ENCODE assay signal across 8 cellular contexts in the genomic region with DNA sequence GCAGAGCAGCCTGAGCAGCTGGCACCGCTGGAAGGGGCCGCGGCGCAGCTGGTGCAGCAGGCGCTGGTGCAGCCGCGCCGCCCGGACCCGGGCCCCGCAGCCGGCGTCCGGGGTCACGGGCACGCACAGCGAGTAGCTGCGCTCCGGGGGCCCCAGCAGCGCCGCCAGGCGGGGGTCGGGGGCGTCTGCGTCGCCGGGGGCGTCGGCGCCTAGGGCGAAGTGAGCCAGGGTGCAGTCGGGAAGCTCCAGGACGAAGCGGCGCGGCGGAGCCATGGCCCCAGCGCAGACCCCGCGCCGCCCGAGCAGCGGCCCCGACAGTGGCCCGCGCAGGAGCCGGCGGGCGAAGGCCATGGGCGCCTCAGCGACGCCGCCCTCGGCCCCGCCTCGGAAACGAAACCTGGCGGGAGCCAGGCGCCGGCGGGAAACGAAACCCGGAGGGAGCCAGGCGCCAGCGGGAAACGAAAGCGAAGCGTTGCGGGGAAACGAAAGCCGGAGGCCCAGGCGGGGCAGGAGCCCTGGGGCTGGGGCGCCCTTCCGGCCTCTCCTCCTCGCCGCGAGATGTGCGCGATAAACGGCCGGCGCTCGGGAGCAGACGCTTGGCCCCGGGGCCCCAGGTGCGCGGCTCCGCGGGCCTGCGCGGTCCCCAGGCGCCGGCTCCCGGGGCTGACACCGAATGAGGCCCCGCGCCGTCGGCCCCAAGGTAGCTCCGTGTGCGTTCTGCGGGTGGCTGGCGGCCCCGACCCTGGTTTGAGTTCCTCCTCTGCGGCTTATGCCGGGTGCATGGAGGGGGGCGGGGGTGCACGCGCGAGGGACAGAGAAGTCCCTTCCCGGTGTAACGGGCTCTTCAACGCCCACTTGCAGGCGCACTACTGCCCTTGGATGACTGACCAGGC. TPM values are rescaled to one million over a fixed set of nuclear protein-coding genes. Genes with fewer than 3 reads are reported as not detected.
DNase-seq lines count a peak whose midpoint lies in the region; ATAC-seq and TF ChIP-seq lines count a peak whose summit lies in the region.

A gene with protein sequence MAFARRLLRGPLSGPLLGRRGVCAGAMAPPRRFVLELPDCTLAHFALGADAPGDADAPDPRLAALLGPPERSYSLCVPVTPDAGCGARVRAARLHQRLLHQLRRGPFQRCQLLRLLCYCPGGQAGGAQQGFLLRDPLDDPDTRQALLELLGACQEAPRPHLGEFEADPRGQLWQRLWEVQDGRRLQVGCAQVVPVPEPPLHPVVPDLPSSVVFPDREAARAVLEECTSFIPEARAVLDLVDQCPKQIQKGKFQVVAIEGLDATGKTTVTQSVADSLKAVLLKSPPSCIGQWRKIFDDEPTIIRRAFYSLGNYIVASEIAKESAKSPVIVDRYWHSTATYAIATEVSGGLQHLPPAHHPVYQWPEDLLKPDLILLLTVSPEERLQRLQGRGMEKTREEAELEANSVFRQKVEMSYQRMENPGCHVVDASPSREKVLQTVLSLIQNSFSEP (minus strand): TSS at position 562 of the 893 bp plus-strand sequence. CDS start 211 bp downstream, at position 351.

- peaks cover 1 to 19% of the 10 kb centered on the region in 2 donors for H3K9me3 Mint-ChIP-seq in activated naive CD4-positive, alpha-beta T cell treated with anti-CD3 and anti-CD28 coated beads, Interleukin-2, amount 50 U/mL, for 72 hours

- H2AFZ ChIP-seq in DND-41 (ENCODE audit: low read depth, low read length) = peak within 1 kb of the TSS; percentile 75

- H3K9ac ChIP-seq in DND-41 (ENCODE audit: low read depth, low read length) = peak within 1 kb of the TSS; percentile 84

- peaks cover 33% of the 10 kb centered on the region for H3K36me3 ChIP-seq in DND-41 (ENCODE audit: insufficient read depth, low read length)
- H3K36me3 ChIP-seq in heart left ventricle = peaks cover 0 to 27% (median 6%) of the 10 kb centered on the region in 9 donors
- H3K36me3 ChIP-seq in psoas muscle (ENCODE audit: insufficient read depth in 1 of 2, low read depth in 1 of 2) = peaks cover 0 to 2% of the 10 kb centered on the region in 2 donors
- H3K36me3 ChIP-seq in vagina = no peaks in the 10 kb centered on the region

- no peaks in the 10 kb centered on the region for H4K20me1 ChIP-seq in DND-41 (ENCODE audit: insufficient read depth, low read length)

- no peaks in the 10 kb centered on the region for H3K27me3 ChIP-seq in DND-41 (ENCODE audit: insufficient read depth, low read length, poor library complexity)
- H3K27me3 ChIP-seq in heart left ventricle = no peaks in the 10 kb centered on the region
- H3K27me3 ChIP-seq in psoas muscle (ENCODE audit: insufficient read depth in 3 of 3, low read length in 2 of 3) = no peaks in the 10 kb centered on the region
- H3K27me3 ChIP-seq in vagina = no peaks in the 10 kb centered on the region

- peak; percentile 62 for TF ChIP-seq CTCF in DND-41 (IDR thresholded peaks at IDR 0.05; ENCODE audit: borderline replicate concordance, extremely low read depth, low read length, poor library complexity, severe bottlenecking)
- TF ChIP-seq CTCF in GM20000 (IDR thresholded peaks at IDR 0.05; ENCODE audit: extremely low read depth, missing control alignments) = peak; percentile 7
- peak in 7 of 12 donors; percentile 28 to 45 (median 37) for TF ChIP-seq CTCF in heart left ventricle (IDR thresholded peaks at IDR 0.05)
- peak; percentile 19 for TF ChIP-seq CTCF in psoas muscle (IDR thresholded peaks at IDR 0.05)
- TF ChIP-seq CTCF in vagina (IDR thresholded peaks at IDR 0.05) = no peak

- WGBS in heart left ventricle, 4 donors = 0 to 1% (median 0%) methylated on average over 13 to 114 of the region's 114 CpGs
- 0 to 1% (median 1%) methylated on average over 80 to 114 of the region's 114 CpGs for WGBS in psoas muscle, 3 donors

- peaks cover 14% of the 10 kb centered on the region for H3K9me3 ChIP-seq in DND-41 (ENCODE audit: insufficient read depth, low read length, severe bottlenecking)
- H3K9me3 ChIP-seq in heart left ventricle = peaks cover 0 to 3% (median 0%) of the 10 kb centered on the region in 12 donors
- no peaks in the 10 kb centered on the region for H3K9me3 ChIP-seq in psoas muscle
- no peaks in the 10 kb centered on the region for H3K9me3 ChIP-seq in vagina

- H3K27ac ChIP-seq in DND-41 (ENCODE audit: low read length) (peak within 1 kb of the TSS; percentile 92), heart left ventricle (peak within 1 kb of the TSS; percentile 27 to 93 (median 90)), psoas muscle (peak within 1 kb of the TSS; percentile 68), vagina (peak within 1 kb of the TSS; percentile 77)

- DNase-seq in DND-41 = peak; percentile 90
- DNase-seq in GM20000 (ENCODE audit: low spot score) = peak; percentile 93
- peak; percentile 58 for DNase-seq in HT-29 (ENCODE audit: low spot score)
- DNase-seq in SKM-1 (lab: John Stamatoyannopoulos, UW; ENCODE audit: unreplicated experiment) = peak; percentile 47
- DNase-seq in activated naive CD4-positive, alpha-beta T cell treated with anti-CD3 and anti-CD28 coated beads, Interleukin-2, amount 50 U/mL, for 72 hours (ENCODE audit: low spot score in 2 of 2) = peak; percentile 81 to 86
- peak; percentile 74 to 91 (median 84) for DNase-seq in heart left ventricle
- DNase-seq in psoas muscle = peak; percentile 72 to 80
- no peak for DNase-seq in vagina (ENCODE audit: extremely low spot score in 2 of 2)

- intact Hi-C loops in heart left ventricle (cut with DNase I) (no loop called here), psoas muscle (cut with DNase I) (no loop called here), vagina (cut with DNase I) (no loop called here)

- peaks cover 57% of the 10 kb centered on the region for H3K79me2 ChIP-seq in DND-41 (ENCODE audit: insufficient read depth, low read length)

- peak in 1 of 2 donors; percentile 64 for TF ChIP-seq POLR2A in heart left ventricle (IDR thresholded peaks at IDR 0.05)
- TF ChIP-seq POLR2A in vagina (IDR thresholded peaks at IDR 0.05) = no peak

- peaks cover 21 to 26% of the 10 kb centered on the region in 2 donors for H3K36me3 Mint-ChIP-seq in activated naive CD4-positive, alpha-beta T cell treated with anti-CD3 and anti-CD28 coated beads, Interleukin-2, amount 50 U/mL, for 72 hours

- H3K4me3 ChIP-seq in DND-41 (ENCODE audit: low read depth in 1 of 2, low read length in 2 of 2) (peak within 1 kb of the TSS; percentile 64 to 81), heart left ventricle (peak within 1 kb of the TSS; percentile 58 to 92 (median 80)), psoas muscle (peak within 1 kb of the TSS; percentile 88), vagina (peak within 1 kb of the TSS; percentile 65 to 68)

- peaks cover 53% of the 10 kb centered on the region for H3K4me1 ChIP-seq in DND-41 (ENCODE audit: insufficient read depth, low read length)
- H3K4me1 ChIP-seq in heart left ventricle = peaks cover 0 to 34% (median 24%) of the 10 kb centered on the region in 12 donors
- peaks cover 8% of the 10 kb centered on the region for H3K4me1 ChIP-seq in psoas muscle
- peaks cover 12% of the 10 kb centered on the region for H3K4me1 ChIP-seq in vagina

- peak within 1 kb of the TSS; percentile 89 for H3K4me2 ChIP-seq in DND-41 (ENCODE audit: insufficient read depth, low read length)

- peak within 1 kb of the TSS; percentile 90 to 96 for H3K27ac Mint-ChIP-seq in activated naive CD4-positive, alpha-beta T cell treated with anti-CD3 and anti-CD28 coated beads, Interleukin-2, amount 50 U/mL, for 72 hours

- ATAC-seq in DND-41 (ENCODE audit: insufficient read depth, low read depth) = peak; percentile 79
- peak; percentile 88 for ATAC-seq in activated naive CD4-positive, alpha-beta T cell treated with anti-CD3 and anti-CD28 coated beads, Interleukin-2, amount 50 U/mL, for 72 hours
- peak; percentile 31 to 82 (median 80) for ATAC-seq in heart left ventricle
- ATAC-seq in psoas muscle = peak; percentile 73 to 82 (median 78)

RNA-seq across cellular contexts. Expression of the gene that starts here (rescaled TPM):
- total RNA-seq in HT-29 (2014; rRNA removed; shearing (Covaris generic)) = 5.5 and 16.5 TPM in 2 replicates
- 10 to 100 TPM in 1 of 2 donors, 1 to 10 TPM in 1; 1.6 to 13.6 TPM for total RNA-seq in activated naive CD4-positive, alpha-beta T cell treated with anti-CD3 and anti-CD28 coated beads, Interleukin-2, amount 50 U/mL, for 72 hours
- total RNA-seq in heart left ventricle = 10 to 100 TPM in 2 of 9 donors, 1 to 10 TPM in 7; 3.3 to 33.2 (median 6.5) TPM
- 1 to 10 TPM; 2.0 to 3.5 TPM for polyA plus RNA-seq in heart left ventricle
- 1 to 10 TPM; 1.6 to 4.2 (median 3.6) TPM for total RNA-seq in psoas muscle
- 1 to 10 TPM; 1.3 to 1.7 (median 1.6) TPM for polyA plus RNA-seq in psoas muscle
- 5.6 TPM for total RNA-seq in vagina

Comparison
In these comparisons a context has a peak if more than half of its experiments do, and no peak if none do; other contexts are left out.
1. DNase-seq: peak in DND-41 (single experiment), GM20000 (single experiment), HT-29 (single experiment), SKM-1 (single experiment), activated naive CD4-positive, alpha-beta T cell treated with anti-CD3 and anti-CD28 coated beads, Interleukin-2, amount 50 U/mL, for 72 hours (2 of 2), heart left ventricle (5 of 5) and psoas muscle (2 of 2); none in vagina (0 of 2).
2. CTCF ChIP-seq: peak in DND-41 (single experiment), GM20000 (single experiment), heart left ventricle (7 of 12) and psoas muscle (single experiment); none in vagina (0 of 3).
3. Peak in every context shown above with its lines, with median percentiles within 50 percentile points of each other: ATAC-seq, H3K27ac ChIP-seq and H3K4me3 ChIP-seq.